In the genomic region with DNA sequence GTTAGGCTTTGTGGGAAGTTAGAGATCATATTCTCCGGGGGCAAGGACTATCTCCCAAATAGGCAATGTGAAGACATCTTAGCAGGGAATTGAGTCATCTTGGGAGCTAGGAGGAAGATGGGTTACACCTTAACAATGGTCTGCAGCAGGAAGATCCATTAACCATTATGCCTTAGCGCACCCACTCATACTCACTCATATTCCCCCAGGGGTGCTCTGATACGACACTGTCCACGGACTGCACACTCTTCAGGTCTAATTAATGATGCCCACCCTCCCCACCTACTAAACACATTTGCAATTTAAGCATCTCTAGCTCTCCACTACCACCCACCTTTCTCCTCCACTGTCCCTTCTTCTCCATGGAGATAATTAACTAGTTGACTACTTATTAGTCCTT, we compare ENCODE assay signal across 10 cellular contexts. TPM values are rescaled to one million over a fixed set of nuclear protein-coding genes. Genes with fewer than 3 reads are reported as not detected.
DNase-seq lines count a peak whose midpoint lies in the region; ATAC-seq and TF ChIP-seq lines count a peak whose summit lies in the region.
"Had no signal": no experiment of that assay in that cellular context is flagged by ENCODE, and none has a peak within 500 bp of the region (broad histone marks: within the 10 kb centered on the region; RNA-seq: fewer than 3 reads in every experiment).

No MANE protein-coding gene starts in this region.

- H3K36me3 Mint-ChIP-seq in H9 (ENCODE audit: insufficient read depth in 1 of 3, low read depth in 3 of 3): no peaks in the 10 kb centered on the region; a peak in 1 of 7 replicates
- no peaks in the 10 kb centered on the region for H3K36me3 Mint-ChIP-seq in activated T-helper 1 cell treated with anti-CD3 and anti-CD28 coated beads, Interleukin-12 subunit alpha, Interleukin-12 subunit beta, Interleukin-2, Interleukin-4 antibody, amounts not matched to agents 30 ng/mL and 10 ng/mL and 1 ng/mL, durations not matched to agents 14 hours and 24 hours and 36 hours (ENCODE audit: low read depth)
- H3K36me3 Mint-ChIP-seq in memory B cell: peaks cover 2% of the 10 kb centered on the region

- H3K27me3 Mint-ChIP-seq in H9 (ENCODE audit: low read depth) (peaks cover 64% of the 10 kb centered on the region), memory B cell (peaks cover 21% of the 10 kb centered on the region)
- H3K27me3 Mint-ChIP-seq in activated T-helper 1 cell treated with anti-CD3 and anti-CD28 coated beads, Interleukin-12 subunit alpha, Interleukin-12 subunit beta, Interleukin-2, Interleukin-4 antibody, amounts not matched to agents 30 ng/mL and 10 ng/mL and 1 ng/mL, durations not matched to agents 14 hours and 24 hours and 36 hours (ENCODE audit: insufficient read depth): peaks cover 20% of the 10 kb centered on the region

- H2AK5ac ChIP-seq in H9 (ENCODE audit: insufficient read length, low read length): no peak overlapping the region

- no peak overlapping the region for H3K23ac ChIP-seq in H9 (ENCODE audit: insufficient read length, low read depth, low read length)

- H3K4me1 ChIP-seq in BLaER1 (peaks cover 38% of the 10 kb centered on the region), H9 (ENCODE audit: insufficient read depth, low read length) (no peaks in the 10 kb centered on the region), right atrium auricular region (peaks cover 0 to 14% of the 10 kb centered on the region in 2 donors)

- H3K9me3 Mint-ChIP-seq in H9: no peaks in the 10 kb centered on the region
- no peaks in the 10 kb centered on the region for H3K9me3 Mint-ChIP-seq in activated T-helper 1 cell treated with anti-CD3 and anti-CD28 coated beads, Interleukin-12 subunit alpha, Interleukin-12 subunit beta, Interleukin-2, Interleukin-4 antibody, amounts not matched to agents 30 ng/mL and 10 ng/mL and 1 ng/mL, durations not matched to agents 14 hours and 24 hours and 36 hours
- peaks cover 2% of the 10 kb centered on the region for H3K9me3 Mint-ChIP-seq in memory B cell

- ATAC-seq in memory B cell (ENCODE audit: low read depth): no peak
- ATAC-seq in GM21717 (IDR thresholded peaks at IDR 0.05; ENCODE audit: unreplicated experiment): no peak

- no CpG with 5 or more reads among the region's 4 CpGs for WGBS in H9 (ENCODE audit: extremely low coverage, insufficient read length, low lambda C conversion rate)

- H2BK5ac ChIP-seq in H9 (ENCODE audit: insufficient read length, low read length): no peak overlapping the region

- H3K79me1 ChIP-seq in H9 (ENCODE audit: insufficient read depth, low read depth, low read length, poor library complexity, severe bottlenecking): no peaks in the 10 kb centered on the region

- no peak for TF ChIP-seq CTCF in H9 (conservative IDR thresholded peaks at IDR 0.05)
- no peak for TF ChIP-seq CTCF in right atrium auricular region (IDR thresholded peaks at IDR 0.05)

- no peak overlapping the region for H4K5ac ChIP-seq in H9 (ENCODE audit: insufficient read length, low read depth, low read length)

- H2BK15ac ChIP-seq in H9 (ENCODE audit: low read depth, low read length): no peak overlapping the region

- H3K4me3 ChIP-seq in BLaER1 (no peak overlapping the region), right atrium auricular region (no peak overlapping the region)

- no peak overlapping the region for H4K8ac ChIP-seq in H9 (replicated peaks; ENCODE audit: insufficient read length, low read depth, low read length)

- no peak overlapping the region for H3K4ac ChIP-seq in H9 (ENCODE audit: low read depth, low read length)

- H3K14ac ChIP-seq in H9 (ENCODE audit: insufficient read depth, low read length): no peak overlapping the region

- H3K27me3 ChIP-seq in BLaER1: peaks cover 32% of the 10 kb centered on the region
- H3K27me3 ChIP-seq in H9 (ENCODE audit: insufficient read depth, low read length): peaks cover 16% of the 10 kb centered on the region
- peaks cover 0 to 3% of the 10 kb centered on the region in 2 donors for H3K27me3 ChIP-seq in right atrium auricular region

- no peak overlapping the region for H2BK12ac ChIP-seq in H9 (ENCODE audit: insufficient read length, low read depth, low read length)

- H3K27ac ChIP-seq in BLaER1 (no peak overlapping the region), H9 (ENCODE audit: insufficient read length, low read depth, low read length) (no peak overlapping the region), right atrium auricular region (no peak overlapping the region)

- no peaks in the 10 kb centered on the region for H3K79me2 ChIP-seq in H9 (ENCODE audit: insufficient read depth, low read length)

- no peak overlapping the region for H3K9ac ChIP-seq in BLaER1
- no peak overlapping the region for H3K9ac ChIP-seq in H9 (ENCODE audit: extremely low read depth, insufficient read length, low read length)

- no peak overlapping the region for H2BK120ac ChIP-seq in H9 (ENCODE audit: low read depth, low read length, poor library complexity, severe bottlenecking)

- H3K36me3 ChIP-seq in BLaER1 (no peaks in the 10 kb centered on the region), right atrium auricular region (no peaks in the 10 kb centered on the region)

- H3T11ph ChIP-seq in H9 (ENCODE audit: low read length): no peak overlapping the region

- H3K4me3 Mint-ChIP-seq in H9 (peak overlapping the region; percentile 59 to 80), memory B cell (peak overlapping the region; percentile 0)
- peak overlapping the region; percentile 63 for H3K4me3 Mint-ChIP-seq in activated T-helper 1 cell treated with anti-CD3 and anti-CD28 coated beads, Interleukin-12 subunit alpha, Interleukin-12 subunit beta, Interleukin-2, Interleukin-4 antibody, amounts not matched to agents 30 ng/mL and 10 ng/mL and 1 ng/mL, durations not matched to agents 14 hours and 24 hours and 36 hours

- peaks cover 9% of the 10 kb centered on the region for H3K23me2 ChIP-seq in H9 (ENCODE audit: insufficient read length, low read depth, low read length, poor library complexity, severe bottlenecking)

- no peak overlapping the region for H2AFZ ChIP-seq in H9 (ENCODE audit: low read length)

- H3K4me2 ChIP-seq in BLaER1 (peak overlapping the region; percentile 58), H9 (ENCODE audit: insufficient read depth, insufficient read length, low read length) (peak overlapping the region; percentile 71)

- no peak overlapping the region for H4K91ac ChIP-seq in H9 (ENCODE audit: insufficient read length, low read depth, low read length)

- H3K4me1 Mint-ChIP-seq in H9: peaks cover 16 to 17% of the 10 kb centered on the region in 2 experiments
- H3K4me1 Mint-ChIP-seq in activated T-helper 1 cell treated with anti-CD3 and anti-CD28 coated beads, Interleukin-12 subunit alpha, Interleukin-12 subunit beta, Interleukin-2, Interleukin-4 antibody, amounts not matched to agents 30 ng/mL and 10 ng/mL and 1 ng/mL, durations not matched to agents 14 hours and 24 hours and 36 hours (ENCODE audit: low read depth): peaks cover 28% of the 10 kb centered on the region
- peaks cover 16% of the 10 kb centered on the region for H3K4me1 Mint-ChIP-seq in memory B cell

- H4K20me1 ChIP-seq in BLaER1 (peaks cover 8% of the 10 kb centered on the region; the same call in 1 of the 2 replicates), H9 (ENCODE audit: control insufficient read depth, insufficient read depth, insufficient read length) (no peaks in the 10 kb centered on the region)

- H3K18ac ChIP-seq in H9 (ENCODE audit: insufficient read length, low read depth, low read length): no peak overlapping the region

- no peak overlapping the region for H3K56ac ChIP-seq in H9 (ENCODE audit: insufficient read length, low read depth, low read length)

- no peak for DNase-seq in H9
- no peak for DNase-seq in activated T-helper 1 cell treated with anti-CD3 and anti-CD28 coated beads, Interleukin-12 subunit alpha, Interleukin-12 subunit beta, Interleukin-2, Interleukin-4 antibody, amounts not matched to agents 30 ng/mL and 10 ng/mL and 1 ng/mL, durations not matched to agents 14 hours and 24 hours and 36 hours (ENCODE audit: low spot score)
- DNase-seq in memory B cell (ENCODE audit: low spot score in 2 of 2): no peak
- no peak for DNase-seq in right atrium auricular region (ENCODE audit: low spot score)
- DNase-seq in LoVo (ENCODE audit: low spot score): no peak
- DNase-seq in midbrain (lab: John Stamatoyannopoulos, UW): no peak

- no peaks in the 10 kb centered on the region for H3K9me3 ChIP-seq in BLaER1
- no peaks in the 10 kb centered on the region for H3K9me3 ChIP-seq in H9 (ENCODE audit: control insufficient read depth, low read depth, low read length)
- H3K9me3 ChIP-seq in right atrium auricular region: no peaks in the 10 kb centered on the region

- H3K27ac Mint-ChIP-seq in H9: no peak overlapping the region
- H3K27ac Mint-ChIP-seq in activated T-helper 1 cell treated with anti-CD3 and anti-CD28 coated beads, Interleukin-12 subunit alpha, Interleukin-12 subunit beta, Interleukin-2, Interleukin-4 antibody, amounts not matched to agents 30 ng/mL and 10 ng/mL and 1 ng/mL, durations not matched to agents 14 hours and 24 hours and 36 hours: no peak overlapping the region
- H3K27ac Mint-ChIP-seq in memory B cell: no peak overlapping the region

- no peak overlapping the region for H2BK20ac ChIP-seq in H9 (ENCODE audit: low read depth, low read length, poor library complexity, severe bottlenecking)

- intact Hi-C loops in activated T-helper 1 cell treated with anti-CD3 and anti-CD28 coated beads, Interleukin-12 subunit alpha, Interleukin-12 subunit beta, Interleukin-2, Interleukin-4 antibody, amounts not matched to agents 30 ng/mL and 10 ng/mL and 1 ng/mL, durations not matched to agents 14 hours and 24 hours and 36 hours (cut with micrococcal nuclease): no loop called here

RNA-seq across cellular contexts. Expression of gene AK5, which starts 0.9 kb away (rescaled TPM):
- total RNA-seq in H9 (2021) (2.5 and 2.6 TPM in 2 replicates), right atrium auricular region (1 to 10 TPM; 2.2 to 2.8 TPM)
- 0.39 TPM in 1 of 2 replicates, not detected in the other for total RNA-seq in activated T-helper 1 cell treated with anti-CD3 and anti-CD28 coated beads, Interleukin-12 subunit alpha, Interleukin-12 subunit beta, Interleukin-2, Interleukin-4 antibody, amounts not matched to agents 30 ng/mL and 10 ng/mL and 1 ng/mL, durations not matched to agents 14 hours and 24 hours and 36 hours
- total RNA-seq: bronchial epithelial cell, esophagus mucosa had no signal

Comparison
In these comparisons a context has a peak if more than half of its experiments do, and no peak if none do; other contexts are left out.
1. H3K4me3 Mint-ChIP-seq: peak in every context shown above with its lines; median percentile 70 in H9; 63 in activated T-helper 1 cell treated with anti-CD3 and anti-CD28 coated beads, Interleukin-12 subunit alpha, Interleukin-12 subunit beta, Interleukin-2, Interleukin-4 antibody, amounts not matched to agents 30 ng/mL and 10 ng/mL and 1 ng/mL, durations not matched to agents 14 hours and 24 hours and 36 hours; 0 in memory B cell.